2 cellular contexts compared by ENCODE assay signal in genomic region chr9:36486933-36487481, GRCh38.
TF ChIP-seq lines count a peak whose summit lies in the region.

No MANE protein-coding gene starts in this region.

TF ChIP-seq in HCT116, 20 proteins besides CTCF, POLR2A, EP300 and RAD21:
- TF ChIP-seq REST (IDR thresholded peaks at IDR 0.05; ENCODE audit: low read depth) (no peak), EZH2 (IDR thresholded peaks at IDR 0.05) (no peak), SP1 (IDR thresholded peaks at IDR 0.05; ENCODE audit: low read depth) (no peak), ZNF274 (IDR thresholded peaks at IDR 0.05; ENCODE audit: low read depth, low read length) (no peak), JUND (IDR thresholded peaks at IDR 0.05) (no peak), ELF1 (IDR thresholded peaks at IDR 0.05; ENCODE audit: borderline replicate concordance, low read depth) (no peak), FOSL1 (IDR thresholded peaks at IDR 0.05; ENCODE audit: low read depth) (no peak), TCF7L2 (IDR thresholded peaks at IDR 0.05; ENCODE audit: borderline replicate concordance, extremely low read depth, insufficient read depth, insufficient read length) (no peak), CEBPB (IDR thresholded peaks at IDR 0.05; ENCODE audit: low read depth) (no peak), EGR1 (IDR thresholded peaks at IDR 0.05; ENCODE audit: low read depth) (no peak), POLR2AphosphoS5 (IDR thresholded peaks at IDR 0.05; ENCODE audit: low read depth, low read length) (no peak)

TF ChIP-seq in endothelial cell of umbilical vein, 7 proteins besides CTCF, POLR2A, EP300 and RAD21:
- TF ChIP-seq EZH2 (IDR thresholded peaks at IDR 0.05; ENCODE audit: borderline replicate concordance, low read depth, low read length, severe bottlenecking) (no peak), GATA2 (IDR thresholded peaks at IDR 0.05; ENCODE audit: insufficient read depth, insufficient read length, low read depth, low read length) (no peak), MAX (IDR thresholded peaks at IDR 0.05; ENCODE audit: insufficient read depth, insufficient read length) (no peak), MYC (IDR thresholded peaks at IDR 0.05; ENCODE audit: low read depth, low read length) (no peak), POLR2AphosphoS5 (IDR thresholded peaks at IDR 0.05; ENCODE audit: insufficient read depth, low read depth, low read length) (no peak), FOS (IDR thresholded peaks at IDR 0.05; ENCODE audit: borderline replicate concordance, insufficient read depth, low read length) (no peak), JUN (IDR thresholded peaks at IDR 0.05; ENCODE audit: borderline replicate concordance, insufficient read depth, insufficient read length, low read depth) (no peak)
